ENCODE assay signal across 1 cellular context in the genomic region with DNA sequence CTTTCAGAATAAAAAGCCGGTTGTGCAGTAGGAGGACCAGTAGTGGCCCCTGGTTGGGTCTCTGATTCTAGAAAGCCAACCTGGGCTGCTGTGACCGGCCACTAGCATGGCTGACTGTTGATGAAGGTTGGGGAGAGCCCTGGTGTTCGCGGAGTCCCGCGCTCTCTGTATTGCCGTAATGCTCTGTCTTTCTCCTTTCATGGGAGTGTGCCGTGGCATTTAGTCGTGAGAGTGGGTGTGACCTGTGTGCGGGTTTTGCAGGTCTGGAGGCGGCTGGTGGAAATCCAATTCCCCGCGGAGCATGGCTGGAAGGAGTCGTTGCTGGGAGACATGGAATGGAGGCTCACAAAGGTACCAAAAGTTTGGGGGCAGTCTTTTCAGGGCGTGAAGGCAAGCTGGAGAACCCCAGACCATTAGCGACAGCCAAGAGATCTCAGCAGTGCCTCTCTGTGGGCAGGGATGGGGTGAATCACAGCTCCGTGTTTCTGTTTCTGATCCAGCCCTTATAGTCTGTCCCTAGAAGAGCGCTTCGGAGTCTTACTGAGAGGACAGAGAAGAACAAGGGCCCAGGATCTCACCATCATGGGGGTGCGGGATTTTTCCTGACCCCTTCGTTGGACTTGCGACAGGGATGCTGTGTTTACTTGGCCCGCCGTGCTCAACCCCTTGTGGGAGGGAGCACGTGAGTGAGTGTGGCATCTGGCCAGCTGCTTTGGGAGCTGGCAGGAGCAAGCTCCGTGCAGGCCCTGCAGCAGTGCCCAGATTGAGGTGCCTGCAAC.
TF ChIP-seq lines count a peak whose summit lies in the region.

No MANE protein-coding gene starts in this region.

TF ChIP-seq in A549, 52 proteins besides CTCF, POLR2A, EP300 and RAD21 (continued from another document):
- TF ChIP-seq FOSL2 (IDR thresholded peaks at IDR 0.05) (no peak), FOSL2 (CRISPR knock-in tag; IDR thresholded peaks at IDR 0.05) (no peak), PHF8 (IDR thresholded peaks at IDR 0.05; ENCODE audit: borderline replicate concordance, low read depth) (no peak), RARB (CRISPR knock-in tag; IDR thresholded peaks at IDR 0.05) (no peak), ZNF302 (CRISPR knock-in tag; IDR thresholded peaks at IDR 0.05) (no peak)
- TF ChIP-seq, protein P1, sequence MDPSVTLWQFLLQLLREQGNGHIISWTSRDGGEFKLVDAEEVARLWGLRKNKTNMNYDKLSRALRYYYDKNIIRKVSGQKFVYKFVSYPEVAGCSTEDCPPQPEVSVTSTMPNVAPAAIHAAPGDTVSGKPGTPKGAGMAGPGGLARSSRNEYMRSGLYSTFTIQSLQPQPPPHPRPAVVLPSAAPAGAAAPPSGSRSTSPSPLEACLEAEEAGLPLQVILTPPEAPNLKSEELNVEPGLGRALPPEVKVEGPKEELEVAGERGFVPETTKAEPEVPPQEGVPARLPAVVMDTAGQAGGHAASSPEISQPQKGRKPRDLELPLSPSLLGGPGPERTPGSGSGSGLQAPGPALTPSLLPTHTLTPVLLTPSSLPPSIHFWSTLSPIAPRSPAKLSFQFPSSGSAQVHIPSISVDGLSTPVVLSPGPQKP (IDR thresholded peaks at IDR 0.05; ENCODE audit: low read depth, low read length) = no peak
TF ChIP-seq in A549: peak in this region for 0.
